Comparison of ENCODE assay signal across 8 cellular contexts in the genomic region with DNA sequence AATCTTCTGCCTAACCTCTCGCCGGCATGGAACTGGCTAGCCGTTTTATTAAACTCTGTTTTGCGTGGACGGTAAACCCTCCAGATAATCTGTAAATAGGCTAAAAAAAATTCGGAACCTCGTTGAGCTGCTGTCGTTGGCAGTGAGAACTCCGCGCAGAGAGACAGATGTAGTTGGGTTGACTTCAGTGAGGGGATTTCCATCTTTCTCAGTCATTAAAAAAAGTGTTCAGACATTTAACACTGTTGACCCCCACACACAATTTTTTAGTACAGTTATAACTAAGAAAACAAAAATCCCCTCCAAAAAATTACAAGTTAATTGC. TPM values are rescaled to one million over a fixed set of nuclear protein-coding genes. Genes with fewer than 3 reads are reported as not detected.
DNase-seq lines count a peak whose midpoint lies in the region; ATAC-seq and TF ChIP-seq lines count a peak whose summit lies in the region.

No MANE protein-coding gene starts in this region.

- TF ChIP-seq CTCF in tibial nerve (IDR thresholded peaks at IDR 0.05) = no peak

- ATAC-seq in Right ventricle myocardium superior (ENCODE audit: poor library complexity) (peak; percentile 3), HG03439 (IDR thresholded peaks at IDR 0.05; ENCODE audit: unreplicated experiment) (peak; percentile 9), HG03039 (IDR thresholded peaks at IDR 0.05; ENCODE audit: unreplicated experiment) (no peak)
- peak; percentile 6 for ATAC-seq in activated naive CD8-positive, alpha-beta T cell treated with anti-CD3 and anti-CD28 coated beads, Interleukin-2, amount 50 U/mL, for 24 hours

- peaks cover 82% of the 10 kb centered on the region for H3K4me1 Mint-ChIP-seq in activated naive CD8-positive, alpha-beta T cell treated with anti-CD3 and anti-CD28 coated beads, Interleukin-2, amount 50 U/mL, for 24 hours

- no peaks in the 10 kb centered on the region for H3K9me3 Mint-ChIP-seq in activated naive CD8-positive, alpha-beta T cell treated with anti-CD3 and anti-CD28 coated beads, Interleukin-2, amount 50 U/mL, for 24 hours

- H3K9me3 ChIP-seq in tibial nerve = no peaks in the 10 kb centered on the region

- intact Hi-C loops in Right ventricle myocardium superior (cut with DNase I) (no loop called here), cardiac septum (cut with DNase I) (no loop called here)

- WGBS in tibial nerve, 2 donors = 0% methylated on average over 10 of the region's 10 CpGs

- no peaks in the 10 kb centered on the region for H3K27me3 Mint-ChIP-seq in activated naive CD8-positive, alpha-beta T cell treated with anti-CD3 and anti-CD28 coated beads, Interleukin-2, amount 50 U/mL, for 24 hours

- peak overlapping the region; percentile 99 for H3K4me3 Mint-ChIP-seq in activated naive CD8-positive, alpha-beta T cell treated with anti-CD3 and anti-CD28 coated beads, Interleukin-2, amount 50 U/mL, for 24 hours

- DNase-seq in Right ventricle myocardium superior (no peak), cardiac septum (ENCODE audit: low spot score) (no peak), tibial nerve (ENCODE audit: low spot score in 2 of 2) (no peak), UCSD-AML1 (lab: John Stamatoyannopoulos, UW; ENCODE audit: unreplicated experiment) (no peak)
- no peak for DNase-seq in activated naive CD8-positive, alpha-beta T cell treated with anti-CD3 and anti-CD28 coated beads, Interleukin-2, amount 50 U/mL, for 24 hours

- H3K27ac ChIP-seq in layer of hippocampus (ENCODE audit: low read depth, low read length) (peak overlapping the region; percentile 96), tibial nerve (peak overlapping the region; percentile 84 to 95 (median 92))

- H3K27ac Mint-ChIP-seq in activated naive CD8-positive, alpha-beta T cell treated with anti-CD3 and anti-CD28 coated beads, Interleukin-2, amount 50 U/mL, for 24 hours = peak overlapping the region; percentile 98

- peak overlapping the region; percentile 60 to 94 (median 89) for H3K4me3 ChIP-seq in tibial nerve

- TF ChIP-seq POLR2A in tibial nerve (IDR thresholded peaks at IDR 0.05) = no peak

- H3K36me3 Mint-ChIP-seq in activated naive CD8-positive, alpha-beta T cell treated with anti-CD3 and anti-CD28 coated beads, Interleukin-2, amount 50 U/mL, for 24 hours (ENCODE audit: low read depth) = peaks cover 60% of the 10 kb centered on the region

- peaks cover 0 to 55% (median 17%) of the 10 kb centered on the region in 4 donors for H3K4me1 ChIP-seq in tibial nerve

- H3K27me3 ChIP-seq in layer of hippocampus (ENCODE audit: control insufficient read depth, insufficient read depth, low read length) (no peaks in the 10 kb centered on the region), tibial nerve (no peaks in the 10 kb centered on the region)

- TF ChIP-seq EP300 in tibial nerve (IDR thresholded peaks at IDR 0.05) = no peak

- peaks cover 0 to 40% (median 0%) of the 10 kb centered on the region in 3 donors for H3K36me3 ChIP-seq in tibial nerve

RNA-seq across cellular contexts. Expression of gene PARK7, which starts 0.5 kb away (rescaled TPM):
- total RNA-seq in Right ventricle myocardium superior (361 TPM), cardiac septum (316 TPM), tibial nerve (100 to 1,000 TPM; 161 to 216 (median 191) TPM)

RNA-seq across cellular contexts. Expression of gene TNFRSF9, which starts 21.3 kb away (rescaled TPM):
- total RNA-seq in Right ventricle myocardium superior (not detected), cardiac septum (0.22 TPM), tibial nerve (under 1 TPM in 2 of 4 donors, not detected in 2; 0.21 to 0.60 TPM)
